Comparison of ENCODE assay signal across 8 cellular contexts in the genomic region with DNA sequence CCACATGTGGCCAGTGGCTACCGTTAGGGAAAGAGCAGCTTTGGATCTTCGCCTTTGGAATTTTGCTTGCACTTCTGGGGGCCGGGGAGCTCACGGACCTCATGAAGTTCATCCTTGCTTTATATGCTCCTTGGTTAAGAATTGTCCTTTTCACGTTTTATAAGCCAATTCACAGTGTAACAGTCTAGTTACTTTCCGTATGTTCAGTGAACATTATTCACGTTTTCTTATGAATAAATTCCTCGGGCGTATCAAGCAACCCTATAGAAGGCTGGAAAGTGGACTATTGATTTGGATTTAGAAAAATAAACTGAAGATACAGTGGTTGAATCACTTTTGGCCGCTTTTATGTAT. TPM values are rescaled to one million over a fixed set of nuclear protein-coding genes. Genes with fewer than 3 reads are reported as not detected.
DNase-seq lines count a peak whose midpoint lies in the region; ATAC-seq and TF ChIP-seq lines count a peak whose summit lies in the region.

No MANE protein-coding gene starts in this region.

- H3K4me3 ChIP-seq in iPS-15b (ENCODE audit: low read depth, low read length) (peak overlapping the region; percentile 58), stomach (peak overlapping the region; percentile 75 to 95 (median 86))

- H3K36me3 Mint-ChIP-seq in activated B cell treated with CpG ODN at 0.5 μM for 24 hours (ENCODE audit: low read depth), result peaks cover 5% of the 10 kb centered on the region

- no peak overlapping the region for H3K9ac ChIP-seq in iPS-15b (ENCODE audit: low read depth, low read length)

- H3K27me3 Mint-ChIP-seq in activated B cell treated with CpG ODN at 0.5 μM for 24 hours, result peaks cover 17% of the 10 kb centered on the region

- H3K4me1 ChIP-seq in iPS-15b (ENCODE audit: control insufficient read depth, insufficient read depth, low read length), result peaks cover 11% of the 10 kb centered on the region
- H3K4me1 ChIP-seq in stomach, result peaks cover 19 to 59% (median 32%) of the 10 kb centered on the region in 4 donors

- DNase-seq in NCI-H510A treated with DMSO at 0.1 percent for 48 hours (lab: John Stamatoyannopoulos, UW) (peak; percentile 59), NCI-H510A (lab: John Stamatoyannopoulos, UW) (no peak), activated B cell treated with CpG ODN at 0.5 μM for 24 hours (no peak), stomach (no peak), NCI-H1417 treated with DMSO at 0.1 percent for 48 hours (lab: John Stamatoyannopoulos, UW) (no peak)

- CTCF ChIA-PET in activated B cell treated with CpG ODN at 0.5 μM for 24 hours (lab: Charles Lee), result no interaction called here

- H3K27me3 ChIP-seq in iPS-15b (ENCODE audit: control insufficient read depth, insufficient read depth, low read length) (no peaks in the 10 kb centered on the region), stomach (no peaks in the 10 kb centered on the region)

- peak overlapping the region; percentile 76 for H3K27ac Mint-ChIP-seq in activated B cell treated with CpG ODN at 0.5 μM for 24 hours

- TF ChIP-seq EP300 in stomach (IDR thresholded peaks at IDR 0.05), result no peak

- peak overlapping the region in 4 of 5 donors; percentile 97 to 99 (median 98) for H3K27ac ChIP-seq in stomach

- no peaks in the 10 kb centered on the region for H3K9me3 Mint-ChIP-seq in activated B cell treated with CpG ODN at 0.5 μM for 24 hours

- no peak for ATAC-seq in activated B cell treated with CpG ODN at 0.5 μM for 24 hours (ENCODE audit: low read depth)
- ATAC-seq in GM19467 (IDR thresholded peaks at IDR 0.05; ENCODE audit: unreplicated experiment), result no peak
- no peak for ATAC-seq in HG03520 (IDR thresholded peaks at IDR 0.05; ENCODE audit: unreplicated experiment)

- H3K9me3 ChIP-seq in iPS-15b (ENCODE audit: control insufficient read depth, insufficient read depth, low read length) (no peaks in the 10 kb centered on the region), stomach (no peaks in the 10 kb centered on the region)

- peaks cover 24% of the 10 kb centered on the region for H3K4me1 Mint-ChIP-seq in activated B cell treated with CpG ODN at 0.5 μM for 24 hours

- TF ChIP-seq POLR2A in stomach (IDR thresholded peaks at IDR 0.05), result no peak

- intact Hi-C loops in activated B cell treated with CpG ODN at 0.5 μM for 24 hours (cut with micrococcal nuclease), result loop anchor here (1.0 to 2.0 kb wide), 2 partner anchors 44 to 244 kb away; a partner anchor contains a TSS
- intact Hi-C loops in stomach (cut with DNase I; ENCODE audit: low total_unique reads), result no loop called here

- TF ChIP-seq CTCF in activated B cell treated with CpG ODN at 0.5 μM for 24 hours (IDR thresholded peaks at IDR 0.05) (no peak), stomach (IDR thresholded peaks at IDR 0.05) (no peak)

- 9 to 15% (median 13%) methylated on average over 10 of the region's 10 CpGs for WGBS in stomach, 5 donors

- POLR2A ChIA-PET in activated B cell treated with CpG ODN at 0.5 μM for 24 hours (lab: Charles Lee), result no interaction called here

- peak overlapping the region; percentile 90 for H3K4me3 Mint-ChIP-seq in activated B cell treated with CpG ODN at 0.5 μM for 24 hours

- H3K36me3 ChIP-seq in iPS-15b (ENCODE audit: control insufficient read depth, insufficient read depth, low read length) (no peaks in the 10 kb centered on the region), stomach (peaks cover 1 to 4% (median 3%) of the 10 kb centered on the region in 4 donors)

RNA-seq across cellular contexts. Expression of a gene that starts 0.7 kb away (rescaled TPM):
- total RNA-seq in activated B cell treated with CpG ODN at 0.5 μM for 24 hours, result 36.5 and 40.0 TPM in 2 replicates
- total RNA-seq in stomach, result 100 to 1,000 TPM in 1 of 5 donors, 10 to 100 TPM in 4; 37.9 to 311 (median 64.0) TPM
- polyA plus RNA-seq in stomach, result 10 to 100 TPM; 23.7 to 31.5 (median 24.6) TPM
